ENCODE assay signal across 8 cellular contexts in the genomic region with DNA sequence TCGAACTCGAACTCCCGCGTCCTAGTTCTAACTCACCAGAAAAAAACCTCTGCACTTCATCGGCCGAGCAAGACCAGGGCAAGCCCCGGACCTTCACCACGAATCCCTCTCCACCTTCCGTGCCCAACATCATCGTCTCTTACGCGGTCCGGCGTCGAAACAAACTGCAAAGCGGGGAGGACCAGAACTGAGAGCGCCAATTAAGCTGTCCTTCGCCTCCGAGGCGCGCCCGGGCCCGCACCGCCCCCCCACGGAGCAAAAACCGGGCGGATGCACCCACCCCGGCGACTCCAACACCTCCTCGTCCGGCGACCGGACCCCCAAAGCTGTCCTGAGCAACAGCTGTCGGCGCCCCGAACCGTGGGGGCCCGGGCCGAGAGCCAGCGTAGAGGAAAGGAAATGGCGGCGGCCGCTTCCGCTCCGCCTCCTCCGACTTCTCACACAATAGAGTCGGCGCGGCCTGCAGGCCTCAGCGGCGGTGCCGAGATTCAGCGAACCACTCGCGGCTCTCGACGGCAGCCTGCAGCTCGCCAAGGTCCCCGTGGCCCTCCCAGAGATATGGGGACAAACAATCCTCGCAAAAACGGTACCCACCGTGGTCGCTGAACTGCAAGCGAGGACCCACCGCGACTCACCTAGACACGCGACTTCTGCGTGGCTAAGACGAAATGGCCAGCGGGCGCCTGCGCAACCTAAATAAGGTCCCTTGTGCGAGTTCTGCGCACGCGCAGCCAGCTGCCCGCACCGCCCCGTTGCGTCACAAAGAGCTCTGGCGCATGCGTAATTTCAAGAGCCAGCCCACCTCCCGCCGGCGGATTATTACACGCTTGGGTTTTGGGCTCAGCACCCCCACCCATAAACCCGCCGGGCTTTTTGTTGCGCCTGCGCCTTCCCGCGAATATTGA. TPM values are rescaled to one million over a fixed set of nuclear protein-coding genes. Genes with fewer than 3 reads are reported as not detected.
DNase-seq lines count a peak whose midpoint lies in the region; ATAC-seq, FAIRE-seq and TF ChIP-seq lines count a peak whose summit lies in the region.

A gene with protein sequence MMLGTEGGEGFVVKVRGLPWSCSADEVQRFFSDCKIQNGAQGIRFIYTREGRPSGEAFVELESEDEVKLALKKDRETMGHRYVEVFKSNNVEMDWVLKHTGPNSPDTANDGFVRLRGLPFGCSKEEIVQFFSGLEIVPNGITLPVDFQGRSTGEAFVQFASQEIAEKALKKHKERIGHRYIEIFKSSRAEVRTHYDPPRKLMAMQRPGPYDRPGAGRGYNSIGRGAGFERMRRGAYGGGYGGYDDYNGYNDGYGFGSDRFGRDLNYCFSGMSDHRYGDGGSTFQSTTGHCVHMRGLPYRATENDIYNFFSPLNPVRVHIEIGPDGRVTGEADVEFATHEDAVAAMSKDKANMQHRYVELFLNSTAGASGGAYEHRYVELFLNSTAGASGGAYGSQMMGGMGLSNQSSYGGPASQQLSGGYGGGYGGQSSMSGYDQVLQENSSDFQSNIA (minus strand): TSS at position 671 of the 905 bp plus-strand sequence. CDS start 538 bp downstream, at position 133.

- TF ChIP-seq CTCF in progenitor cell of endocrine pancreas (IDR thresholded peaks at IDR 0.05; ENCODE audit: unreplicated experiment): no peak

- DNase-seq in GM12892 (ENCODE audit: insufficient read length) (peak; percentile 95), NCI-H146 treated with DMSO at 0.1 percent for 48 hours (lab: John Stamatoyannopoulos, UW; ENCODE audit: unreplicated experiment) (peak; percentile 90), amniotic epithelial cell (ENCODE audit: low read depth) (peak; percentile 96), left cardiac atrium (peak; percentile 98), progenitor cell of endocrine pancreas (ENCODE audit: low spot score, unreplicated experiment) (peak; percentile 97), ureter (ENCODE audit: low spot score) (peak; percentile 99)

- ATAC-seq in HG02870 (IDR thresholded peaks at IDR 0.05; ENCODE audit: unreplicated experiment) (peak; percentile 76), left cardiac atrium (peak; percentile 89 to 92)

- intact Hi-C loops in T-helper 1 cell treated with Interleukin-12 subunit alpha and Interleukin-12 subunit beta and Interleukin-4 antibody, amounts not matched to agents 30 ng/mL and 1 ng/mL, for 36 hours (cut with micrococcal nuclease): loop anchor here (1.0 to 5.0 kb wide), 10 partner anchors 55 to 1600 kb away; a partner anchor contains a TSS
- intact Hi-C loops in left cardiac atrium (cut with DNase I): no loop called here

- peak; percentile 100 for TF ChIP-seq POLR2A in GM12892 (IDR thresholded peaks at IDR 0.05; ENCODE audit: low read depth, low read length)

- FAIRE-seq in GM12892 (lab: Jason Lieb, UNC): peak; percentile 98

- no peaks in the 10 kb centered on the region for H3K9me3 Mint-ChIP-seq in progenitor cell of endocrine pancreas (ENCODE audit: low read depth)

- no peaks in the 10 kb centered on the region for H3K27me3 Mint-ChIP-seq in progenitor cell of endocrine pancreas

- H3K4me3 Mint-ChIP-seq in progenitor cell of endocrine pancreas (ENCODE audit: low read depth): peak within 1 kb of the TSS; percentile 99

- peak within 1 kb of the TSS; percentile 100 for H3K27ac Mint-ChIP-seq in progenitor cell of endocrine pancreas

- H3K4me1 Mint-ChIP-seq in progenitor cell of endocrine pancreas (ENCODE audit: low read depth): peaks cover 37% of the 10 kb centered on the region

- peaks cover 39% of the 10 kb centered on the region for H3K36me3 Mint-ChIP-seq in progenitor cell of endocrine pancreas (ENCODE audit: insufficient read depth)

RNA-seq across cellular contexts. Expression of the gene that starts here (rescaled TPM):
- 574 TPM for polyA plus RNA-seq in GM12892 (2012; ENCODE audit: missing spikeins)
- total RNA-seq in T-helper 1 cell treated with Interleukin-12 subunit alpha and Interleukin-12 subunit beta and Interleukin-4 antibody, amounts not matched to agents 30 ng/mL and 1 ng/mL, for 36 hours: 957 and 968 TPM in 2 replicates
- total RNA-seq in left cardiac atrium (100 to 1,000 TPM; 235 to 273 TPM), progenitor cell of endocrine pancreas (1,377 and 1,392 TPM in 2 replicates), ureter (787 TPM)

Comparison
In these comparisons a context has a peak if more than half of its experiments do, and no peak if none do; other contexts are left out.
1. Peak in every context shown above with its lines: DNase-seq and ATAC-seq.